In genomic region chr22:43923631-43924548, GRCh38 we compare ENCODE assay signal across 1 cellular context.
TF ChIP-seq lines count a peak whose summit lies in the region.

Gene PNPLA3, plus strand, starts transcription at chr22:43923805. Its CDS starts 107 bp downstream, at chr22:43923912.

TF ChIP-seq in IMR-90, 13 proteins besides CTCF, POLR2A, EP300 and RAD21 (continued from another document):
- TF ChIP-seq USF2 (IDR thresholded peaks at IDR 0.05; ENCODE audit: low read depth, low read length) = no peak
- no peak for TF ChIP-seq NFE2L2 (IDR thresholded peaks at IDR 0.05; ENCODE audit: low read depth, low read length)
- peak; percentile 49; the same call in 1 of the 2 replicates for TF ChIP-seq MAZ (IDR thresholded peaks at IDR 0.05; ENCODE audit: borderline replicate concordance, low read depth, low read length)
- TF ChIP-seq BHLHE40 (IDR thresholded peaks at IDR 0.05; ENCODE audit: low read depth, low read length) = peak; percentile 31; the same call in 1 of the 2 replicates
- TF ChIP-seq CEBPB (IDR thresholded peaks at IDR 0.05; ENCODE audit: low read depth, low read length) = no peak
- TF ChIP-seq CHD1 (IDR thresholded peaks at IDR 0.05; ENCODE audit: low read depth, low read length) = no peak
- 0 out of 2 replicates have a peak, but pooled peaks have one; percentile 7 for TF ChIP-seq SMC3 (IDR thresholded peaks at IDR 0.05; ENCODE audit: low read depth, low read length)
- TF ChIP-seq MAFK (IDR thresholded peaks at IDR 0.05; ENCODE audit: low read depth, low read length) = no peak
- no peak for TF ChIP-seq RCOR1 (IDR thresholded peaks at IDR 0.05; ENCODE audit: insufficient replicate concordance, low read length)
- no peak for TF ChIP-seq ELK1 (IDR thresholded peaks at IDR 0.05; ENCODE audit: borderline replicate concordance, low read depth, low read length)
- TF ChIP-seq RFX5 (IDR thresholded peaks at IDR 0.05; ENCODE audit: low read depth, low read length) = no peak
